1 cellular context compared by ENCODE assay signal in the genomic region with DNA sequence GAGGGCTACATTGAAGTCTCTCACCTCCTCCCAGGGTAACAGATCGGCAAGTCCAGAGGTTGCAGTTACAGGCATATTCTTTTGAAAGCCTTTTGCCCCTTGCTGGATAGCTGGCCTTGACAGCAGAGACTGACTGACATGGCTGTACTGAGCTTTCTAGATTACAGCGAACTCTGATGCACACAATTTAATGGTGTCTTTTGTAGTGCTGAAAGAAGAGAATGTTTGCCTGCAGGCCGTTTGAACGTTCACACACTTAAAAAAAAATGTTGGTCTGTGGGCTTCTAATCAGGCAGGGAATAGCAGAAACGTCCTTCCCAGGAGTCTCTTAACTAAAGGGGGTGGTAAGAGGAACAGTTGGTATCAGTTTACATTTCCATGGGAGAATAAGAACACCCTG.
TF ChIP-seq lines count a peak whose summit lies in the region.

No MANE protein-coding gene starts in this region.

TF ChIP-seq in WTC11, 78 proteins besides CTCF, POLR2A, EP300 and RAD21 (continued from another document):
- TF ChIP-seq E2F5 (CRISPR knock-in tag; IDR thresholded peaks at IDR 0.05), result no peak
- TF ChIP-seq OVOL2 (CRISPR knock-in tag; IDR thresholded peaks at IDR 0.05; ENCODE audit: borderline replicate concordance), result no peak
- no peak for TF ChIP-seq FOXJ3 (CRISPR knock-in tag; IDR thresholded peaks at IDR 0.05; ENCODE audit: borderline replicate concordance)
- TF ChIP-seq ERG (CRISPR knock-in tag; IDR thresholded peaks at IDR 0.05), result no peak
- no peak for TF ChIP-seq EMX1 (CRISPR knock-in tag; IDR thresholded peaks at IDR 0.05)
- TF ChIP-seq TEAD1 (CRISPR knock-in tag; IDR thresholded peaks at IDR 0.05), result no peak
- no peak for TF ChIP-seq ZMAT4 (CRISPR knock-in tag; IDR thresholded peaks at IDR 0.05)
- no peak for TF ChIP-seq GABPB1 (CRISPR knock-in tag; IDR thresholded peaks at IDR 0.05)
- TF ChIP-seq ARID4B (CRISPR knock-in tag; IDR thresholded peaks at IDR 0.05; ENCODE audit: borderline replicate concordance), result no peak
- TF ChIP-seq NFE2L1 (CRISPR knock-in tag; IDR thresholded peaks at IDR 0.05), result no peak
- no peak for TF ChIP-seq IRF1 (CRISPR knock-in tag; IDR thresholded peaks at IDR 0.05)
- no peak for TF ChIP-seq ATF2 (CRISPR knock-in tag; IDR thresholded peaks at IDR 0.05; ENCODE audit: borderline replicate concordance, low read depth)
- TF ChIP-seq NR2C2 (CRISPR knock-in tag; IDR thresholded peaks at IDR 0.05), result no peak
